23 cellular contexts compared by ENCODE assay signal in genomic region chrX:12910424-12910823, GRCh38. TPM values are rescaled to one million over a fixed set of nuclear protein-coding genes. Genes with fewer than 3 reads are reported as not detected.
"Had no signal": no experiment of that assay in that cellular context is flagged by ENCODE, and none has a peak within 500 bp of the region (broad histone marks: within the 10 kb centered on the region; RNA-seq: fewer than 3 reads in every experiment).

No MANE protein-coding gene starts in this region.

- H3K9me3 Mint-ChIP-seq: activated CD4-positive, alpha-beta T cell treated with anti-CD3 and anti-CD28 coated beads, Interleukin-2, amount 10 ng/mL, durations not matched to agents 7 days and 5 days; activated naive CD4-positive, alpha-beta T cell treated with anti-CD3 and anti-CD28 coated beads for 36 hours; activated T-helper 2 cell treated with anti-CD3 and anti-CD28 coated beads, Interferon-gamma antibody, Interleukin-2, Interleukin-4, amounts not matched to agents 10 μg/mL and 5 μg/mL and 100 μg/mL, durations not matched to agents 14 hours and 24 hours and 36 hours; neural progenitor cell; T-helper 2 cell treated with Interferon-gamma antibody and Interleukin-4, amounts not matched to agents 5 μg/mL and 100 μg/mL, for 36 hours had no signal

- DNase-seq: activated CD4-positive, alpha-beta T cell treated with anti-CD3 and anti-CD28 coated beads, Interleukin-2, amount 10 ng/mL, durations not matched to agents 7 days and 5 days; activated naive CD4-positive, alpha-beta T cell treated with anti-CD3 and anti-CD28 coated beads for 36 hours; endodermal cell; gastrocnemius medialis; heart left ventricle; left cardiac atrium; midbrain; naive B cell; pancreas; spleen; stomach; testis; upper lobe of left lung had no signal

- H3K36me3 Mint-ChIP-seq: naive B cell, neural progenitor cell had no signal

- H3K27ac Mint-ChIP-seq: activated CD4-positive, alpha-beta T cell treated with anti-CD3 and anti-CD28 coated beads, Interleukin-2, amount 10 ng/mL, durations not matched to agents 7 days and 5 days; activated naive CD4-positive, alpha-beta T cell treated with anti-CD3 and anti-CD28 coated beads for 36 hours; activated T-helper 2 cell treated with anti-CD3 and anti-CD28 coated beads, Interferon-gamma antibody, Interleukin-2, Interleukin-4, amounts not matched to agents 10 μg/mL and 5 μg/mL and 100 μg/mL, durations not matched to agents 14 hours and 24 hours and 36 hours; endodermal cell; neural progenitor cell; T-helper 2 cell treated with Interferon-gamma antibody and Interleukin-4, amounts not matched to agents 5 μg/mL and 100 μg/mL, for 36 hours had no signal

- H3K9me3 ChIP-seq: gastrocnemius medialis, heart left ventricle, pancreas, spleen, stomach, testis, upper lobe of left lung had no signal

- H3K4me1 Mint-ChIP-seq: endodermal cell, neural progenitor cell had no signal

- FAIRE-seq: astrocyte, pancreas had no signal

- H3K27ac ChIP-seq: gastrocnemius medialis, neural progenitor cell, pancreas, stomach, testis had no signal

- H3K4me3 ChIP-seq: gastrocnemius medialis, neural progenitor cell, pancreas, testis had no signal

- H3K27me3 ChIP-seq: gastrocnemius medialis, neural progenitor cell, pancreas, testis, upper lobe of left lung had no signal

- H3K36me3 ChIP-seq: gastrocnemius medialis, heart left ventricle, neural progenitor cell, pancreas, spleen, stomach, upper lobe of left lung had no signal

- H3K4me1 ChIP-seq: gastrocnemius medialis, heart left ventricle, neural progenitor cell, pancreas, stomach, testis, upper lobe of left lung had no signal

- ATAC-seq: gastrocnemius medialis, heart left ventricle, left cardiac atrium, pancreas, sciatic nerve had no signal

- H3K4me3 Mint-ChIP-seq: activated CD4-positive, alpha-beta T cell treated with anti-CD3 and anti-CD28 coated beads, Interleukin-2, amount 10 ng/mL, durations not matched to agents 7 days and 5 days; activated naive CD4-positive, alpha-beta T cell treated with anti-CD3 and anti-CD28 coated beads for 36 hours; endodermal cell; naive B cell; neural progenitor cell; T-helper 2 cell treated with Interferon-gamma antibody and Interleukin-4, amounts not matched to agents 5 μg/mL and 100 μg/mL, for 36 hours had no signal

RNA-seq across cellular contexts. Expression of gene TLR8, which starts 4.0 kb away (rescaled TPM):
- total RNA-seq: activated CD4-positive, alpha-beta T cell treated with anti-CD3 and anti-CD28 coated beads, Interleukin-2, amount 10 ng/mL, durations not matched to agents 7 days and 5 days; activated CD8-positive, alpha-beta memory T cell treated with anti-CD3 and anti-CD28 coated beads for 36 hours; activated naive CD4-positive, alpha-beta T cell treated with anti-CD3 and anti-CD28 coated beads for 36 hours; activated T-helper 2 cell treated with anti-CD3 and anti-CD28 coated beads, Interferon-gamma antibody, Interleukin-2, Interleukin-4, amounts not matched to agents 10 μg/mL and 5 μg/mL and 100 μg/mL, durations not matched to agents 14 hours and 24 hours and 36 hours; astrocyte; bronchial epithelial cell; dermis microvascular lymphatic vessel endothelial cell; endodermal cell; epithelial cell of proximal tubule; lung microvascular endothelial cell had no signal

RNA-seq across cellular contexts. Expression of gene TLR7, which starts 43.6 kb away (rescaled TPM):
- total RNA-seq: activated CD8-positive, alpha-beta memory T cell treated with anti-CD3 and anti-CD28 coated beads for 36 hours; activated T-helper 2 cell treated with anti-CD3 and anti-CD28 coated beads, Interferon-gamma antibody, Interleukin-2, Interleukin-4, amounts not matched to agents 10 μg/mL and 5 μg/mL and 100 μg/mL, durations not matched to agents 14 hours and 24 hours and 36 hours; astrocyte; bronchial epithelial cell; dermis microvascular lymphatic vessel endothelial cell; endodermal cell; epithelial cell of proximal tubule; lung microvascular endothelial cell had no signal
